In the genomic region with DNA sequence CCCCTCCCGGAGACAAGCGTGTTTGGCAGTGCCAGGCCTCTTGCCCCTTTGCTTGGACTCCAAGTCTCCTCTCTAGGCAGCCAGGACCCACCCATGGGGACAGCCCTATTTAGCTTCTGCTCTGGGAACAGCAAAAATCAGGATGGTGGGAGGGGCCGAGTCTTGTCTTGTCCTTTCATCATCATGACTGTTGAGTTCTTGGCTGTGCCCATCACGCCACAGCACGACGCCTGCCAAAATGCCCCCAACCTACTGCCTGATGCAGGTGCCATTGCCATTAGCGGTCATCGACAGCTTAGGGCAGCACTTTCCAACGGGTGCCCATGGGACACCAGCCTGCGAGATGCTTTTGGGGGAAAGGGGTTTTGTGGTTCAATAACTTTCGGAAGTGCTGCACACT, we compare ENCODE assay signal across 17 cellular contexts. TPM values are rescaled to one million over a fixed set of nuclear protein-coding genes. Genes with fewer than 3 reads are reported as not detected.
DNase-seq lines count a peak whose midpoint lies in the region; ATAC-seq and TF ChIP-seq lines count a peak whose summit lies in the region.
"Had no signal": no experiment of that assay in that cellular context is flagged by ENCODE, and none has a peak within 500 bp of the region (broad histone marks: within the 10 kb centered on the region; RNA-seq: fewer than 3 reads in every experiment).

No MANE protein-coding gene starts in this region.

- H2AFZ ChIP-seq in neural progenitor cell (replicated peaks) = no peak overlapping the region
- H2AFZ ChIP-seq: GM23248 had no signal

- H3K4me1 Mint-ChIP-seq in neural progenitor cell (peaks cover 12% of the 10 kb centered on the region), Calu3 (ENCODE audit: low read depth, unreplicated experiment) (no peaks in the 10 kb centered on the region), immature natural killer cell (peaks cover 9 to 12% of the 10 kb centered on the region in 2 donors)

- H3K9me3 Mint-ChIP-seq in neural progenitor cell (peaks cover under 1% of the 10 kb centered on the region), Calu3 (ENCODE audit: low read depth, unreplicated experiment) (no peaks in the 10 kb centered on the region), immature natural killer cell (no peaks in the 10 kb centered on the region)
- H3K9me3 Mint-ChIP-seq: CD8-positive, alpha-beta T cell had no signal

- CTCF ChIA-PET in Calu3 (lab: Charles Lee) = no interaction called here

- TF ChIP-seq CTCF in neural progenitor cell (IDR thresholded peaks at IDR 0.05) (no peak), Calu3 (IDR thresholded peaks at IDR 0.05; ENCODE audit: unreplicated experiment) (no peak)

- ATAC-seq in Right ventricle myocardium superior (ENCODE audit: poor library complexity) = peak; percentile 2
- peak; percentile 14 for ATAC-seq in left cardiac atrium
- ATAC-seq: CD8-positive, alpha-beta T cell; GM12878; HCT116; HepG2 had no signal

- H3K27ac ChIP-seq in neural progenitor cell = no peak overlapping the region
- H3K27ac ChIP-seq: GM23248 had no signal

- H3K36me3 ChIP-seq in neural progenitor cell = no peaks in the 10 kb centered on the region

- H3K79me2 ChIP-seq in neural progenitor cell (ENCODE audit: low read depth) = no peaks in the 10 kb centered on the region

- H3K4me3 ChIP-seq in neural progenitor cell = no peak overlapping the region
- H3K4me3 ChIP-seq: GM12878, GM23248 had no signal

- H3K4me3 Mint-ChIP-seq in neural progenitor cell (peak overlapping the region; percentile 16), Calu3 (ENCODE audit: low read depth, unreplicated experiment) (no peak overlapping the region), immature natural killer cell (no peak overlapping the region)
- H3K4me3 Mint-ChIP-seq: B cell; CD14-positive monocyte; CD8-positive, alpha-beta T cell had no signal

- peaks cover 5% of the 10 kb centered on the region for H3K4me1 ChIP-seq in neural progenitor cell

- H4K20me1 ChIP-seq in neural progenitor cell (ENCODE audit: low read depth) = no peaks in the 10 kb centered on the region

- H3K27me3 Mint-ChIP-seq in neural progenitor cell (ENCODE audit: insufficient read depth, low read depth) (peaks cover 2% of the 10 kb centered on the region), Calu3 (ENCODE audit: unreplicated experiment) (peaks cover 22% of the 10 kb centered on the region), immature natural killer cell (ENCODE audit: low read depth in 3 of 3) (peaks cover 0 to 1% (median 0%) of the 10 kb centered on the region in 3 donors)

- no peak for DNase-seq in Right ventricle myocardium superior
- DNase-seq in cardiac septum (ENCODE audit: low spot score) = no peak
- DNase-seq in left cardiac atrium = no peak
- DNase-seq in neural progenitor cell (ENCODE audit: low spot score) = no peak
- DNase-seq in stimulated activated CD8-positive, alpha-beta memory T cell treated with anti-CD3 and anti-CD28 coated beads, Interleukin-4, amount 100 ng/mL, for 48 hours = no peak
- no peak for DNase-seq in NCI-H2107 treated with DMSO at 0.1 percent for 48 hours (lab: John Stamatoyannopoulos, UW; ENCODE audit: unreplicated experiment)
- no peak for DNase-seq in Calu3
- DNase-seq in immature natural killer cell = no peak
- DNase-seq: CD8-positive, alpha-beta T cell; COR-L47; DMS79; GM23248 had no signal

- no peaks in the 10 kb centered on the region for H3K27me3 ChIP-seq in neural progenitor cell

- intact Hi-C loops in Right ventricle myocardium superior (cut with DNase I) (no loop called here), cardiac septum (cut with DNase I) (no loop called here), left cardiac atrium (cut with DNase I) (no loop called here), Calu3 (cut with micrococcal nuclease; ENCODE audit: unreplicated experiment) (no loop called here)

- H3K27ac Mint-ChIP-seq in neural progenitor cell = peak overlapping the region; percentile 53
- no peak overlapping the region for H3K27ac Mint-ChIP-seq in Calu3 (ENCODE audit: unreplicated experiment)
- H3K27ac Mint-ChIP-seq in immature natural killer cell = peak overlapping the region in 1 of 6 donors; percentile 56
- H3K27ac Mint-ChIP-seq: B cell; CD14-positive monocyte; CD8-positive, alpha-beta T cell had no signal

- no peaks in the 10 kb centered on the region for H3K9me3 ChIP-seq in neural progenitor cell (ENCODE audit: low read depth)

- BruUV-seq in Calu3 (replicated peaks; lab: Mats Ljungman, UMichigan) = no TSS peak

- peaks cover 4% of the 10 kb centered on the region for H3F3A ChIP-seq in neural progenitor cell (ENCODE audit: low read depth)

- no peak overlapping the region for H3K9ac ChIP-seq in neural progenitor cell
- H3K9ac ChIP-seq: GM23248 had no signal

- H3K36me3 Mint-ChIP-seq in neural progenitor cell (peaks cover 1% of the 10 kb centered on the region), Calu3 (ENCODE audit: insufficient read depth, unreplicated experiment) (no peaks in the 10 kb centered on the region), immature natural killer cell (no peaks in the 10 kb centered on the region)
- H3K36me3 Mint-ChIP-seq: CD14-positive monocyte; CD8-positive, alpha-beta T cell had no signal

- H3K4me2 ChIP-seq in neural progenitor cell = no peak overlapping the region

RNA-seq across cellular contexts. Expression of a gene that starts 18.9 kb away (rescaled TPM):
- total RNA-seq in Right ventricle myocardium superior (115 TPM), cardiac septum (78.7 TPM), left cardiac atrium (100 to 1,000 TPM in 1 of 2 donors, 10 to 100 TPM in 1; 82.7 to 108 TPM), neural progenitor cell (ENCODE audit: low replicate concordance) (5.4 and 11.5 TPM in 2 replicates), Calu3 (2022) (not detected in 2 replicates)
- 1 to 10 TPM in 2 of 3 donors, under 1 TPM in 1; 0.44 to 1.4 (median 1.2) TPM for polyA plus RNA-seq in immature natural killer cell
- total RNA-seq: CD8-positive, alpha-beta T cell had no signal

RNA-seq across cellular contexts. Expression of a gene that starts 32.1 kb away (rescaled TPM):
- total RNA-seq in Right ventricle myocardium superior (55.7 TPM), cardiac septum (27.2 TPM), left cardiac atrium (10 to 100 TPM; 50.4 to 60.5 TPM), neural progenitor cell (ENCODE audit: low replicate concordance) (0.32 and 1.5 TPM in 2 replicates), Calu3 (2022) (not detected in 2 replicates)
- polyA plus RNA-seq in immature natural killer cell = 10 to 100 TPM in 1 of 3 donors, 1 to 10 TPM in 2; 5.0 to 20.8 (median 7.5) TPM

Comparison
In these comparisons a context has a peak if more than half of its experiments do, and no peak if none do; other contexts are left out.
1. RNA of a gene that starts 32.1 kb away (total RNA-seq): 50.4 to 60.5 TPM in left cardiac atrium, 55.7 TPM in Right ventricle myocardium superior (single experiment) and 27.2 TPM in cardiac septum (single experiment); 0.32 to 1.5 TPM in neural progenitor cell and not detected in Calu3; every median in the first group is over 10 times any median in the second.